In genomic region chr2:146615778-146616177, GRCh38 we compare ENCODE assay signal across 25 cellular contexts.
"Had no signal": no experiment of that assay in that cellular context is flagged by ENCODE, and none has a peak within 500 bp of the region (broad histone marks: within the 10 kb centered on the region; RNA-seq: fewer than 3 reads in every experiment).

No MANE protein-coding gene starts in this region.

- H3K36me3 ChIP-seq: right lobe of liver, tibial nerve had no signal

- H3K36me3 Mint-ChIP-seq: brain had no signal

- H3K9me3 Mint-ChIP-seq: activated T-cell treated with anti-CD3 and anti-CD28 coated beads, Interleukin-2, amount 50 U/mL, for 24 hours had no signal

- H3K27ac Mint-ChIP-seq: activated CD4-positive, alpha-beta T cell treated with anti-CD3 and anti-CD28 coated beads, Interleukin-2, amount 10 ng/mL, durations not matched to agents 24 days and 14 days; activated CD8-positive, alpha-beta T cell treated with anti-CD3 and anti-CD28 coated beads, Interleukin-2, amount 10 ng/mL, durations not matched to agents 7 days and 5 days; activated naive CD4-positive, alpha-beta T cell treated with anti-CD3 and anti-CD28 coated beads for 36 hours; activated naive CD8-positive, alpha-beta T cell treated with anti-CD3 and anti-CD28 coated beads, Interleukin-2, amount 50 U/mL, for 24 hours; activated T-cell treated with anti-CD3 and anti-CD28 coated beads, Interleukin-2, amount 50 U/mL, for 24 hours; brain; endodermal cell; natural killer cell treated with Interleukin-12 subunit alpha and Interleukin-12 subunit beta and Interleukin-15 and Interleukin-18, amount 100 ng/mL, for 72 hours; stimulated activated naive CD8-positive, alpha-beta T cell treated with anti-CD3 and anti-CD28 coated beads, Interleukin-15, Interleukin-2, amounts not matched to agents 100 ng/mL and 50 ng/mL, for 24 hours had no signal

- H3K9me3 ChIP-seq: right lobe of liver had no signal

- ATAC-seq: activated CD8-positive, alpha-beta T cell treated with anti-CD3 and anti-CD28 coated beads, Interleukin-2, amount 10 ng/mL, durations not matched to agents 7 days and 5 days; activated naive CD8-positive, alpha-beta T cell treated with anti-CD3 and anti-CD28 coated beads, Interleukin-2, amount 50 U/mL, for 24 hours; foreskin keratinocyte; left lobe of liver; natural killer cell treated with Interleukin-12 subunit alpha and Interleukin-12 subunit beta and Interleukin-15 and Interleukin-18, amount 100 ng/mL, for 72 hours; right lobe of liver had no signal

- H3K27me3 ChIP-seq: foreskin keratinocyte, right lobe of liver, tibial nerve had no signal

- H3K4me3 Mint-ChIP-seq: activated CD4-positive, alpha-beta T cell treated with anti-CD3 and anti-CD28 coated beads, Interleukin-2, amount 10 ng/mL, durations not matched to agents 24 days and 14 days; activated CD8-positive, alpha-beta T cell treated with anti-CD3 and anti-CD28 coated beads, Interleukin-2, amount 10 ng/mL, durations not matched to agents 7 days and 5 days; activated naive CD4-positive, alpha-beta T cell treated with anti-CD3 and anti-CD28 coated beads for 36 hours; activated naive CD8-positive, alpha-beta T cell treated with anti-CD3 and anti-CD28 coated beads, Interleukin-2, amount 50 U/mL, for 24 hours; activated T-cell treated with anti-CD3 and anti-CD28 coated beads, Interleukin-2, amount 50 U/mL, for 24 hours; brain; endodermal cell; natural killer cell treated with Interleukin-12 subunit alpha and Interleukin-12 subunit beta and Interleukin-15 and Interleukin-18, amount 100 ng/mL, for 72 hours; stimulated activated naive CD8-positive, alpha-beta T cell treated with anti-CD3 and anti-CD28 coated beads, Interleukin-15, Interleukin-2, amounts not matched to agents 100 ng/mL and 50 ng/mL, for 24 hours had no signal

- H3K4me1 ChIP-seq: foreskin keratinocyte, parathyroid adenoma, right lobe of liver, tibial nerve had no signal

- DNase-seq: activated CD4-positive, alpha-beta T cell treated with anti-CD3 and anti-CD28 coated beads, Interleukin-2, amount 10 ng/mL, durations not matched to agents 24 days and 14 days; activated CD4-positive, CD25-positive, alpha-beta regulatory T cell; activated CD8-positive, alpha-beta T cell treated with anti-CD3 and anti-CD28 coated beads, Interleukin-2, amount 10 ng/mL, durations not matched to agents 7 days and 5 days; activated naive CD4-positive, alpha-beta T cell treated with anti-CD3 and anti-CD28 coated beads for 36 hours; activated naive CD8-positive, alpha-beta T cell treated with anti-CD3 and anti-CD28 coated beads, Interleukin-2, amount 50 U/mL, for 24 hours; activated T-cell treated with anti-CD3 and anti-CD28 coated beads, Interleukin-2, amount 50 U/mL, for 24 hours; anterior cingulate cortex; caudate nucleus; dorsolateral prefrontal cortex; endodermal cell; foreskin keratinocyte; hippocampal formation; islet precursor cell; right lobe of liver; small intestine; stimulated activated CD4-positive, alpha-beta T cell treated with anti-CD3 and anti-CD28 coated beads, Interleukin-15, amount 100 ng/mL, for 24 hours; stimulated activated CD4-positive, alpha-beta T cell treated with anti-CD3 and anti-CD28 coated beads, Interleukin-2, amount 100 ng/mL, for 48 hours had no signal

- H3K27me3 Mint-ChIP-seq: activated CD4-positive, alpha-beta T cell treated with anti-CD3 and anti-CD28 coated beads, Interleukin-2, amount 10 ng/mL, durations not matched to agents 24 days and 14 days; activated naive CD8-positive, alpha-beta T cell treated with anti-CD3 and anti-CD28 coated beads, Interleukin-2, amount 50 U/mL, for 24 hours; activated T-cell treated with anti-CD3 and anti-CD28 coated beads, Interleukin-2, amount 50 U/mL, for 24 hours; natural killer cell treated with Interleukin-12 subunit alpha and Interleukin-12 subunit beta and Interleukin-15 and Interleukin-18, amount 100 ng/mL, for 72 hours; stimulated activated naive CD8-positive, alpha-beta T cell treated with anti-CD3 and anti-CD28 coated beads, Interleukin-15, Interleukin-2, amounts not matched to agents 100 ng/mL and 50 ng/mL, for 24 hours had no signal

- H3K27ac ChIP-seq: dorsolateral prefrontal cortex, epithelial cell of prostate, foreskin keratinocyte, parathyroid adenoma, right lobe of liver, tibial nerve had no signal

- H3K4me1 Mint-ChIP-seq: activated CD4-positive, alpha-beta T cell treated with anti-CD3 and anti-CD28 coated beads, Interleukin-2, amount 10 ng/mL, durations not matched to agents 24 days and 14 days; activated naive CD8-positive, alpha-beta T cell treated with anti-CD3 and anti-CD28 coated beads, Interleukin-2, amount 50 U/mL, for 24 hours; brain; endodermal cell had no signal

- H3K4me3 ChIP-seq: dorsolateral prefrontal cortex, lung, right lobe of liver, tibial nerve had no signal
